Comparison of ENCODE assay signal across 18 cellular contexts in genomic region chr12:27516625-27517024, GRCh38. TPM values are rescaled to one million over a fixed set of nuclear protein-coding genes. Genes with fewer than 3 reads are reported as not detected.
DNase-seq lines count a peak whose midpoint lies in the region; ATAC-seq, FAIRE-seq and TF ChIP-seq lines count a peak whose summit lies in the region.
"Had no signal": no experiment of that assay in that cellular context is flagged by ENCODE, and none has a peak within 500 bp of the region (broad histone marks: within the 10 kb centered on the region; RNA-seq: fewer than 3 reads in every experiment).

No MANE protein-coding gene starts in this region.

- H3K36me3 Mint-ChIP-seq in nephron (ENCODE audit: low read depth): no peaks in the 10 kb centered on the region
- H3K36me3 Mint-ChIP-seq in type B pancreatic cell: peaks cover 2% of the 10 kb centered on the region

- FAIRE-seq in bronchial epithelial cell (lab: Jason Lieb, UNC): no peak
- FAIRE-seq: A549, GM12878, GM19239 had no signal

- H3K9me3 Mint-ChIP-seq in nephron: no peaks in the 10 kb centered on the region
- H3K9me3 Mint-ChIP-seq in type B pancreatic cell: no peaks in the 10 kb centered on the region
- H3K9me3 Mint-ChIP-seq: CD4-positive, alpha-beta T cell had no signal

- H3K27me3 ChIP-seq in bronchial epithelial cell (ENCODE audit: control insufficient read depth, insufficient read depth, low read length) (no peaks in the 10 kb centered on the region), foreskin keratinocyte (no peaks in the 10 kb centered on the region)

- H3K27ac Mint-ChIP-seq in nephron: peak overlapping the region; percentile 62 to 80 (median 72)
- H3K27ac Mint-ChIP-seq in type B pancreatic cell: peak overlapping the region; percentile 1
- H3K27ac Mint-ChIP-seq: CD4-positive, alpha-beta T cell had no signal

- peaks cover 74% of the 10 kb centered on the region for H3K4me1 Mint-ChIP-seq in nephron
- H3K4me1 Mint-ChIP-seq in type B pancreatic cell (ENCODE audit: unreplicated experiment): no peaks in the 10 kb centered on the region

- H3K4me1 ChIP-seq in foreskin keratinocyte: peaks cover 6% of the 10 kb centered on the region

- TF ChIP-seq CTCF in bronchial epithelial cell (IDR thresholded peaks at IDR 0.05; ENCODE audit: insufficient read depth, low read length, severe bottlenecking): no peak
- no peak for TF ChIP-seq CTCF in foreskin keratinocyte (conservative IDR thresholded peaks at IDR 0.05)
- TF ChIP-seq CTCF in nephron (IDR thresholded peaks at IDR 0.05; ENCODE audit: unreplicated experiment in 3 of 3): no peak
- no peak for TF ChIP-seq CTCF in type B pancreatic cell (conservative IDR thresholded peaks at IDR 0.05)

- H3K36me3 ChIP-seq in bronchial epithelial cell (ENCODE audit: control insufficient read depth, insufficient read depth, low read length): no peaks in the 10 kb centered on the region
- H3K36me3 ChIP-seq: HAP-1 had no signal

- H3K27me3 Mint-ChIP-seq in nephron (ENCODE audit: low read depth) (no peaks in the 10 kb centered on the region), type B pancreatic cell (peaks cover 16% of the 10 kb centered on the region)

- DNase-seq in bronchial epithelial cell (ENCODE audit: low read depth) (peak; percentile 35), foreskin keratinocyte (peak in 1 of 2 donors; percentile 67), type B pancreatic cell (ENCODE audit: extremely low spot score, unreplicated experiment) (no peak), NCI-H2196 (lab: John Stamatoyannopoulos, UW; ENCODE audit: unreplicated experiment) (no peak), GDM1 (lab: John Stamatoyannopoulos, UW) (no peak), HCEC 1CT (no peak)
- DNase-seq: AML-193; CD4-positive, alpha-beta T cell; DMS153; DMS79; GM23248; KG1 had no signal

- ATAC-seq in foreskin keratinocyte: peak; percentile 62
- ATAC-seq: A549, GM12878 had no signal

- no peak overlapping the region for H3K4me3 Mint-ChIP-seq in nephron
- H3K4me3 Mint-ChIP-seq in type B pancreatic cell: no peak overlapping the region
- H3K4me3 Mint-ChIP-seq: CD4-positive, alpha-beta T cell had no signal

- H3K27ac ChIP-seq in foreskin keratinocyte: no peak overlapping the region
- H3K27ac ChIP-seq: A549, C4-2B, GM23248 had no signal

- no peak overlapping the region for H3K4me3 ChIP-seq in bronchial epithelial cell (ENCODE audit: low read depth, low read length)
- H3K4me3 ChIP-seq: A549, GM12878, GM23248, HAP-1 had no signal

RNA-seq across cellular contexts. Expression of gene PPFIBP1, which starts 7.4 kb away (rescaled TPM):
- total RNA-seq in bronchial epithelial cell (31.1 and 43.3 TPM in 2 replicates), foreskin keratinocyte (92.1 and 105 TPM in 2 replicates), type B pancreatic cell (ENCODE audit: low replicate concordance) (68.3 and 118 TPM in 2 replicates)
- polyA plus RNA-seq in foreskin keratinocyte: 12.6 and 14.2 TPM in 2 replicates
